12 cellular contexts compared by ENCODE assay signal in the genomic region with DNA sequence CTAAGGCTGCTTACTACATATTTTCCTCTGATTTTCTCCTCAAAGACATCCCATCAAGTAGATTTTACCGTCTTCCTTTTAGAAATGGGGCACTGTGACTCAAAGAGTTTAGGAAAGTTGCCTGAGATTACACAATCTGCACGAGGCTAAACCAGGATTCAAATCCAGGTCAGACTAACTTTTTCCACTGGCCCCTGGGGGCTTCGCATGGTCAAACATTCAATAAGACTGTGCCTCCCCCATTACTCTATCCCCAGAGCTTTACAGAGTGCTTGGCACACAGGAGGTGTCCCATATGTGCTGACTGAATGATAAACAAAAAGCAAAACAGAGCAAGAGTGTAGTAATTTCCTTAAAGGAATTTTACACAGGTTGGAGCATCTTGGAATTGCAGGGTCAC.
DNase-seq lines count a peak whose midpoint lies in the region; ATAC-seq and TF ChIP-seq lines count a peak whose summit lies in the region.
"Had no signal": no experiment of that assay in that cellular context is flagged by ENCODE, and none has a peak within 500 bp of the region (broad histone marks: within the 10 kb centered on the region; RNA-seq: fewer than 3 reads in every experiment).

No MANE protein-coding gene starts in this region.

- H3K9me3 ChIP-seq in AG04450 (ENCODE audit: control insufficient read depth, insufficient read depth, low read length), result no peaks in the 10 kb centered on the region
- H3K9me3 ChIP-seq: thoracic aorta had no signal

- peaks cover 4% of the 10 kb centered on the region for H3K9me3 Mint-ChIP-seq in nephron

- no peak overlapping the region for H3K4me3 Mint-ChIP-seq in nephron

- TF ChIP-seq CTCF in AG04450 (IDR thresholded peaks at IDR 0.05; ENCODE audit: low read depth, low read length) (no peak), fibroblast of pulmonary artery (IDR thresholded peaks at IDR 0.05; ENCODE audit: low read length, missing control alignments) (no peak), nephron (IDR thresholded peaks at IDR 0.05; ENCODE audit: unreplicated experiment in 3 of 3) (no peak)

- H3K4me1 Mint-ChIP-seq in nephron, result peaks cover 42% of the 10 kb centered on the region

- H3K27ac ChIP-seq in AG04450 (ENCODE audit: low read depth, low read length), result peak overlapping the region; percentile 74
- H3K27ac ChIP-seq: foreskin keratinocyte, WERI-Rb-1 had no signal

- no peak for DNase-seq in AG04450 (ENCODE audit: low read depth, low spot score)
- peak; percentile 72 for DNase-seq in fibroblast of pulmonary artery (ENCODE audit: low read depth)
- DNase-seq in activated CD4-positive, alpha-beta T cell treated with anti-CD3 and anti-CD28 coated beads for 4 hours, result no peak
- DNase-seq in activated T-cell treated with anti-CD3 and anti-CD28 coated beads, Interleukin-2, amount 50 U/mL, for 1 hour, result no peak
- DNase-seq in NCI-H1436 (lab: John Stamatoyannopoulos, UW), result no peak
- DNase-seq: SIG-M5, WERI-Rb-1 had no signal

- CTCF ChIA-PET in AG04450 (lab: Charles Lee), result interaction anchor here (1.0 to 1.7 kb wide), 2 partner anchors 225 to 358 kb away, joined by 3 to 5 read pairs; no protein-coding TSS in a partner anchor

- no peaks in the 10 kb centered on the region for H3K27me3 ChIP-seq in AG04450 (ENCODE audit: control insufficient read depth, insufficient read depth, low read length)

- H3K36me3 Mint-ChIP-seq in nephron (ENCODE audit: low read depth), result no peaks in the 10 kb centered on the region

- peak; percentile 51 for ATAC-seq in SK-N-SH treated with all-trans-retinoic acid at 6 μM for 48 hours
- no peak for ATAC-seq in GM21737 (IDR thresholded peaks at IDR 0.05; ENCODE audit: unreplicated experiment)
- ATAC-seq: foreskin keratinocyte had no signal

- H3K27me3 Mint-ChIP-seq in nephron (ENCODE audit: low read depth), result no peaks in the 10 kb centered on the region

- no peak overlapping the region for H3K4me3 ChIP-seq in AG04450 (ENCODE audit: low read depth, low read length)
- H3K4me3 ChIP-seq in fibroblast of pulmonary artery (replicated peaks; ENCODE audit: low read depth, low read length), result no peak overlapping the region

- H3K27ac Mint-ChIP-seq in nephron, result peak overlapping the region; percentile 84 to 88 (median 86)

- POLR2A ChIA-PET in AG04450 (lab: Yijun Ruan, JAX), result interaction anchor here (0.7 to 1.6 kb wide), 4 partner anchors 16 to 115 kb away, joined by 3 to 7 read pairs (median 6); no protein-coding TSS in a partner anchor

TF ChIP-seq in SK-N-SH treated with all-trans-retinoic acid at 6 μM for 48 hours, 23 proteins besides CTCF, POLR2A, EP300 and RAD21:
- TF ChIP-seq ISL1 (CRISPR knock-in tag; IDR thresholded peaks at IDR 0.05) (no peak), OSR1 (CRISPR knock-in tag; IDR thresholded peaks at IDR 0.05) (no peak), ZNF8 (CRISPR knock-in tag; IDR thresholded peaks at IDR 0.05) (no peak), RARB (CRISPR knock-in tag; IDR thresholded peaks at IDR 0.05) (no peak), ESRRG (CRISPR knock-in tag; IDR thresholded peaks at IDR 0.05) (no peak), ZC3H10 (CRISPR knock-in tag; IDR thresholded peaks at IDR 0.05) (no peak), ZNF70 (CRISPR knock-in tag; IDR thresholded peaks at IDR 0.05) (no peak), TCF4 (CRISPR knock-in tag; IDR thresholded peaks at IDR 0.05; ENCODE audit: borderline replicate concordance) (no peak), TOX (CRISPR knock-in tag; IDR thresholded peaks at IDR 0.05; ENCODE audit: borderline replicate concordance) (no peak), ZFP30 (CRISPR knock-in tag; IDR thresholded peaks at IDR 0.05) (no peak), CSDC2 (CRISPR knock-in tag; IDR thresholded peaks at IDR 0.05) (no peak)
- TF ChIP-seq, protein P1, sequence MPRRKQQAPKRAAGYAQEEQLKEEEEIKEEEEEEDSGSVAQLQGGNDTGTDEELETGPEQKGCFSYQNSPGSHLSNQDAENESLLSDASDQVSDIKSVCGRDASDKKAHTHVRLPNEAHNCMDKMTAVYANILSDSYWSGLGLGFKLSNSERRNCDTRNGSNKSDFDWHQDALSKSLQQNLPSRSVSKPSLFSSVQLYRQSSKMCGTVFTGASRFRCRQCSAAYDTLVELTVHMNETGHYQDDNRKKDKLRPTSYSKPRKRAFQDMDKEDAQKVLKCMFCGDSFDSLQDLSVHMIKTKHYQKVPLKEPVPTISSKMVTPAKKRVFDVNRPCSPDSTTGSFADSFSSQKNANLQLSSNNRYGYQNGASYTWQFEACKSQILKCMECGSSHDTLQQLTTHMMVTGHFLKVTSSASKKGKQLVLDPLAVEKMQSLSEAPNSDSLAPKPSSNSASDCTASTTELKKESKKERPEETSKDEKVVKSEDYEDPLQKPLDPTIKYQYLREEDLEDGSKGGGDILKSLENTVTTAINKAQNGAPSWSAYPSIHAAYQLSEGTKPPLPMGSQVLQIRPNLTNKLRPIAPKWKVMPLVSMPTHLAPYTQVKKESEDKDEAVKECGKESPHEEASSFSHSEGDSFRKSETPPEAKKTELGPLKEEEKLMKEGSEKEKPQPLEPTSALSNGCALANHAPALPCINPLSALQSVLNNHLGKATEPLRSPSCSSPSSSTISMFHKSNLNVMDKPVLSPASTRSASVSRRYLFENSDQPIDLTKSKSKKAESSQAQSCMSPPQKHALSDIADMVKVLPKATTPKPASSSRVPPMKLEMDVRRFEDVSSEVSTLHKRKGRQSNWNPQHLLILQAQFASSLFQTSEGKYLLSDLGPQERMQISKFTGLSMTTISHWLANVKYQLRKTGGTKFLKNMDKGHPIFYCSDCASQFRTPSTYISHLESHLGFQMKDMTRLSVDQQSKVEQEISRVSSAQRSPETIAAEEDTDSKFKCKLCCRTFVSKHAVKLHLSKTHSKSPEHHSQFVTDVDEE (CRISPR knock-in tag; IDR thresholded peaks at IDR 0.05), result no peak
- TF ChIP-seq, protein P2, sequence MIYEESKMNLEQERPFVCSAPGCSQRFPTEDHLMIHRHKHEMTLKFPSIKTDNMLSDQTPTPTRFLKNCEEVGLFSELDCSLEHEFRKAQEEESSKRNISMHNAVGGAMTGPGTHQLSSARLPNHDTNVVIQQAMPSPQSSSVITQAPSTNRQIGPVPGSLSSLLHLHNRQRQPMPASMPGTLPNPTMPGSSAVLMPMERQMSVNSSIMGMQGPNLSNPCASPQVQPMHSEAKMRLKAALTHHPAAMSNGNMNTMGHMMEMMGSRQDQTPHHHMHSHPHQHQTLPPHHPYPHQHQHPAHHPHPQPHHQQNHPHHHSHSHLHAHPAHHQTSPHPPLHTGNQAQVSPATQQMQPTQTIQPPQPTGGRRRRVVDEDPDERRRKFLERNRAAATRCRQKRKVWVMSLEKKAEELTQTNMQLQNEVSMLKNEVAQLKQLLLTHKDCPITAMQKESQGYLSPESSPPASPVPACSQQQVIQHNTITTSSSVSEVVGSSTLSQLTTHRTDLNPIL (CRISPR knock-in tag; IDR thresholded peaks at IDR 0.05; ENCODE audit: low read depth), result no peak
- TF ChIP-seq, protein P3, sequence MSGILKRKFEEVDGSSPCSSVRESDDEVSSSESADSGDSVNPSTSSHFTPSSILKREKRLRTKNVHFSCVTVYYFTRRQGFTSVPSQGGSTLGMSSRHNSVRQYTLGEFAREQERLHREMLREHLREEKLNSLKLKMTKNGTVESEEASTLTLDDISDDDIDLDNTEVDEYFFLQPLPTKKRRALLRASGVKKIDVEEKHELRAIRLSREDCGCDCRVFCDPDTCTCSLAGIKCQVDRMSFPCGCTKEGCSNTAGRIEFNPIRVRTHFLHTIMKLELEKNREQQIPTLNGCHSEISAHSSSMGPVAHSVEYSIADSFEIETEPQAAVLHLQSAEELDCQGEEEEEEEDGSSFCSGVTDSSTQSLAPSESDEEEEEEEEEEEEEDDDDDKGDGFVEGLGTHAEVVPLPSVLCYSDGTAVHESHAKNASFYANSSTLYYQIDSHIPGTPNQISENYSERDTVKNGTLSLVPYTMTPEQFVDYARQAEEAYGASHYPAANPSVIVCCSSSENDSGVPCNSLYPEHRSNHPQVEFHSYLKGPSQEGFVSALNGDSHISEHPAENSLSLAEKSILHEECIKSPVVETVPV (CRISPR knock-in tag; IDR thresholded peaks at IDR 0.05), result no peak
- TF ChIP-seq, protein P4, sequence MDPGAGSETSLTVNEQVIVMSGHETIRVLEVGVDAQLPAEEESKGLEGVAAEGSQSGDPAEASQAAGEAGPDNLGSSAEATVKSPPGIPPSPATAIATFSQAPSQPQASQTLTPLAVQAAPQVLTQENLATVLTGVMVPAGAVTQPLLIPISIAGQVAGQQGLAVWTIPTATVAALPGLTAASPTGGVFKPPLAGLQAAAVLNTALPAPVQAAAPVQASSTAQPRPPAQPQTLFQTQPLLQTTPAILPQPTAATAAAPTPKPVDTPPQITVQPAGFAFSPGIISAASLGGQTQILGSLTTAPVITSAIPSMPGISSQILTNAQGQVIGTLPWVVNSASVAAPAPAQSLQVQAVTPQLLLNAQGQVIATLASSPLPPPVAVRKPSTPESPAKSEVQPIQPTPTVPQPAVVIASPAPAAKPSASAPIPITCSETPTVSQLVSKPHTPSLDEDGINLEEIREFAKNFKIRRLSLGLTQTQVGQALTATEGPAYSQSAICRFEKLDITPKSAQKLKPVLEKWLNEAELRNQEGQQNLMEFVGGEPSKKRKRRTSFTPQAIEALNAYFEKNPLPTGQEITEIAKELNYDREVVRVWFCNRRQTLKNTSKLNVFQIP (CRISPR knock-in tag; IDR thresholded peaks at IDR 0.05; ENCODE audit: borderline replicate concordance, low read depth), result no peak
